Comparison of ENCODE assay signal across 8 cellular contexts in genomic region chrX:118117069-118117405, GRCh38. TPM values are rescaled to one million over a fixed set of nuclear protein-coding genes. Genes with fewer than 3 reads are reported as not detected.
DNase-seq lines count a peak whose midpoint lies in the region; ATAC-seq and TF ChIP-seq lines count a peak whose summit lies in the region.

No MANE protein-coding gene starts in this region.

- intact Hi-C loops in left lung (cut with DNase I): no loop called here

- peak overlapping the region; percentile 57 for H3K4me3 ChIP-seq in astrocyte of the cerebellum (ENCODE audit: low read depth, low read length)
- peak overlapping the region; percentile 37 for H3K4me3 ChIP-seq in left lung
- peak overlapping the region; percentile 63 for H3K4me3 ChIP-seq in thymus (ENCODE audit: low read length)

- in situ Hi-C loops in astrocyte of the cerebellum (cut with HindIII; ENCODE audit: low sequenced_read_pairs): no loop called here

- DNase-seq in stimulated activated CD4-positive, alpha-beta T cell treated with anti-CD3 and anti-CD28 coated beads, Interleukin-4, amount 100 ng/mL, for 1 hour: peak; percentile 3
- DNase-seq in stimulated activated CD4-positive, alpha-beta T cell treated with anti-CD3 and anti-CD28 coated beads, Interleukin-4, amount 100 ng/mL, for 24 hours: no peak
- DNase-seq in astrocyte of the cerebellum (ENCODE audit: low read depth) (no peak), left lung (no peak), DMS153 treated with DMSO at 0.1 percent for 48 hours (lab: John Stamatoyannopoulos, UW; ENCODE audit: unreplicated experiment) (no peak)
- DNase-seq in effector CD4-positive, alpha-beta T cell: no peak

- TF ChIP-seq CTCF in astrocyte of the cerebellum (IDR thresholded peaks at IDR 0.05; ENCODE audit: low read depth, low read length, missing control alignments) (no peak), left lung (IDR thresholded peaks at IDR 0.05) (no peak)

- ATAC-seq in left lung (no peak), HG03565 (IDR thresholded peaks at IDR 0.05; ENCODE audit: unreplicated experiment) (no peak)

- H3K9me3 ChIP-seq in left lung (no peaks in the 10 kb centered on the region), thymus (ENCODE audit: control insufficient read depth) (no peaks in the 10 kb centered on the region)

- H3K27ac ChIP-seq in left lung (no peak overlapping the region), thymus (ENCODE audit: low read depth) (no peak overlapping the region)

- H3K36me3 ChIP-seq in left lung: no peaks in the 10 kb centered on the region
- no peaks in the 10 kb centered on the region for H3K36me3 ChIP-seq in thymus (ENCODE audit: control insufficient read depth, insufficient read depth)

- H3K4me1 ChIP-seq in left lung (no peaks in the 10 kb centered on the region), thymus (ENCODE audit: control insufficient read depth, insufficient read depth, low read length) (peaks cover 2% of the 10 kb centered on the region)

- peaks cover 23 to 24% of the 10 kb centered on the region in 2 donors for H3K27me3 ChIP-seq in left lung
- H3K27me3 ChIP-seq in thymus (ENCODE audit: control insufficient read depth, insufficient read depth): no peaks in the 10 kb centered on the region

- under 1% methylated on average over 12 of the region's 12 CpGs for WGBS in thymus

RNA-seq across cellular contexts. Expression of gene KLHL13, which starts 0.4 kb away (rescaled TPM):
- 1 to 10 TPM; 2.7 to 4.1 TPM for total RNA-seq in left lung
- polyA plus RNA-seq in thymus: 2.9 TPM
